In genomic region chr6:140774080-140774505, GRCh38 we compare ENCODE assay signal across 8 cellular contexts.
DNase-seq lines count a peak whose midpoint lies in the region; ATAC-seq and TF ChIP-seq lines count a peak whose summit lies in the region.

No MANE protein-coding gene starts in this region.

- intact Hi-C loops in aorta (cut with DNase I): no loop called here
- intact Hi-C loops in posterior cingulate gyrus (cut with DNase I): no loop called here

- DNase-seq in A172 (ENCODE audit: low spot score) (peak; percentile 60), NCI-H69 (lab: John Stamatoyannopoulos, UW) (peak; percentile 57), foreskin fibroblast (peak; percentile 57 to 80), aorta (no peak), posterior cingulate gyrus (no peak), midbrain (lab: John Stamatoyannopoulos, UW) (no peak)

- no peaks in the 10 kb centered on the region for H3K36me3 ChIP-seq in aorta (ENCODE audit: control insufficient read depth in 1 of 2, insufficient read depth in 2 of 2, low read length in 1 of 2)

- TF ChIP-seq CTCF in foreskin fibroblast (IDR thresholded peaks at IDR 0.05; ENCODE audit: low read depth, low read length): no peak

- no peak overlapping the region for H3K4me3 ChIP-seq in foreskin fibroblast (ENCODE audit: low read depth in 1 of 2, low read length in 2 of 2)
- no peak overlapping the region for H3K4me3 ChIP-seq in aorta (ENCODE audit: low read length in 2 of 2)

- peak; percentile 100 for ATAC-seq in GM18519 (IDR thresholded peaks at IDR 0.05; ENCODE audit: low FRiP score, unreplicated experiment)
- ATAC-seq in HG02938 (IDR thresholded peaks at IDR 0.05; ENCODE audit: unreplicated experiment): peak; percentile 100
- peak; percentile 36 for ATAC-seq in aorta (ENCODE audit: low FRiP score)

- 3% methylated on average over 3 of the region's 3 CpGs for whole genome bisulfite sequencing in aorta, 2 donors

- H3K4me1 ChIP-seq in aorta (ENCODE audit: control insufficient read depth in 1 of 2, insufficient read depth in 2 of 2, low read length in 2 of 2): peaks cover 0 to 2% of the 10 kb centered on the region in 2 donors

- no peaks in the 10 kb centered on the region for H3K27me3 ChIP-seq in aorta (ENCODE audit: control insufficient read depth in 1 of 2, insufficient read depth in 2 of 2, low read length in 1 of 2)

- no peaks in the 10 kb centered on the region for H3K9me3 ChIP-seq in aorta (ENCODE audit: control insufficient read depth, low read length)

- H3K27ac ChIP-seq in aorta (ENCODE audit: low read depth in 1 of 2, low read length in 2 of 2): peak overlapping the region in 1 of 2 donors; percentile 28

Comparison
In these comparisons a context has a peak if more than half of its experiments do, and no peak if none do; other contexts are left out.
1. DNase-seq: peak in A172 (single experiment), NCI-H69 (single experiment) and foreskin fibroblast (2 of 2); none in aorta (0 of 2), posterior cingulate gyrus (0 of 10) and midbrain (single experiment).
2. ATAC-seq: peak in every context shown above with its lines; median percentile 100 in GM18519; 100 in HG02938; 36 in aorta.